ENCODE assay signal across 8 cellular contexts in the genomic region with DNA sequence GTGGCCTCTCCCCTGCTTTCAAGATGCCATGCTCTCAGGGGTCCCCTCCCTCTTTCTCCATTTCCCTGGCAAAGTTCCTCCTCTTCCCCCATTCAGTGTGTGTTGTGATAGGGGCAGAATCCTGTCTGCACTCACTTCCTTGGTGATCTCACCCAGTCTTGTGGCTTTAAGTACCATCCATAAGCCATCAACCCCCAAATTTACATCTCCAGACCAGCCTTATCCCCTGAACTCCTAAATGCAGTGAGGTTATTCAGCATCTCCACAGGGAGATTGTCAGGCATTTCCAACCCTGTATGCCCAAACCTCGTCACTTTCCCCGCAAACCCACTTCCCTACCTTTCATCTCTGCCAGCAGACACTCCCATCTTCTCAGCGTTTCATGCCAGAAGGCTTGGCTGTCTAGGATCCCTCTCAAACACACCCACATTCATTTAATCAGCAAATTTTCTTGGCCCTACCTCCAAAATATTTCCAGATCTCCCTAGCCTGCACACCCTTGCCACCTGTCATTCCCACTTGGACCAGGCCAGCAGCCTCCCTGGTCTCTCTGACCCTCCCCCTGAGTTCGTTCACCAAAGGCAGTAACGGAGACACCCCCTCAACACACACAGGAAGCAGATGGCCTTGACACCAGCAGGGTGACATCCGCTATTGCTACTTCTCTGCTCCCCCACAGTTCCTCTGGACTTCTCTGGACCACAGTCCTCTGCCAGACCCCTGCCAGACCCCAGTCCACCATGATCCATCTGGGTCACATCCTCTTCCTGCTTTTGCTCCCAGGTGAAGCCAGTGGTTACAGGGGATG. TPM values are rescaled to one million over a fixed set of nuclear protein-coding genes. Genes with fewer than 3 reads are reported as not detected.
DNase-seq lines count a peak whose midpoint lies in the region; ATAC-seq and TF ChIP-seq lines count a peak whose summit lies in the region.

A gene with protein sequence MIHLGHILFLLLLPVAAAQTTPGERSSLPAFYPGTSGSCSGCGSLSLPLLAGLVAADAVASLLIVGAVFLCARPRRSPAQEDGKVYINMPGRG (plus strand): TSS at position 676 of the 808 bp plus-strand sequence. CDS start 65 bp downstream, at position 741.

- no peaks in the 10 kb centered on the region for H3K27me3 ChIP-seq in gastroesophageal sphincter

- peak within 1 kb of the TSS in 3 of 4 donors; percentile 90 to 97 (median 93) for H3K27ac ChIP-seq in gastroesophageal sphincter

- peak; percentile 49 for DNase-seq in ELR (ENCODE audit: low read depth)
- DNase-seq in Kasumi-1 (lab: John Stamatoyannopoulos, UW): peak; percentile 92 to 93
- peak; percentile 60 for DNase-seq in activated T-cell treated with anti-CD3 and anti-CD28 coated beads, Interleukin-2, amount 50 U/mL, for 24 hours
- peak; percentile 40 for DNase-seq in stimulated activated CD4-positive, alpha-beta T cell treated with anti-CD3 and anti-CD28 coated beads, Interleukin-4, amount 100 ng/mL, for 24 hours
- DNase-seq in DMS114 treated with DMSO at 0.1 percent for 48 hours (lab: John Stamatoyannopoulos, UW; ENCODE audit: unreplicated experiment): no peak
- DNase-seq in islet precursor cell: no peak

- peak within 1 kb of the TSS; percentile 97 for H3K4me3 Mint-ChIP-seq in activated T-cell treated with anti-CD3 and anti-CD28 coated beads, Interleukin-2, amount 50 U/mL, for 24 hours

- TF ChIP-seq EP300 in gastroesophageal sphincter (IDR thresholded peaks at IDR 0.05): no peak

- H3K4me1 Mint-ChIP-seq in activated T-cell treated with anti-CD3 and anti-CD28 coated beads, Interleukin-2, amount 50 U/mL, for 24 hours (ENCODE audit: low read depth): peaks cover 62% of the 10 kb centered on the region

- no peak for ATAC-seq in gastroesophageal sphincter
- ATAC-seq in HG03159 (IDR thresholded peaks at IDR 0.05; ENCODE audit: unreplicated experiment): no peak

- H3K36me3 ChIP-seq in gastroesophageal sphincter: peaks cover 0 to 7% of the 10 kb centered on the region in 2 donors

- H3K9me3 Mint-ChIP-seq in activated T-cell treated with anti-CD3 and anti-CD28 coated beads, Interleukin-2, amount 50 U/mL, for 24 hours: no peaks in the 10 kb centered on the region

- peak within 1 kb of the TSS in 1 of 2 donors; percentile 20 for H3K4me3 ChIP-seq in gastroesophageal sphincter

- no peaks in the 10 kb centered on the region for H3K9me3 ChIP-seq in gastroesophageal sphincter

- TF ChIP-seq POLR2A in gastroesophageal sphincter (IDR thresholded peaks at IDR 0.05): no peak

- peaks cover 0 to 55% (median 25%) of the 10 kb centered on the region in 3 donors for H3K4me1 ChIP-seq in gastroesophageal sphincter

- no peak for TF ChIP-seq CTCF in gastroesophageal sphincter (IDR thresholded peaks at IDR 0.05)

- H3K36me3 Mint-ChIP-seq in activated T-cell treated with anti-CD3 and anti-CD28 coated beads, Interleukin-2, amount 50 U/mL, for 24 hours (ENCODE audit: low read depth): peaks cover 34% of the 10 kb centered on the region

- H3K27me3 Mint-ChIP-seq in activated T-cell treated with anti-CD3 and anti-CD28 coated beads, Interleukin-2, amount 50 U/mL, for 24 hours: no peaks in the 10 kb centered on the region

- H3K27ac Mint-ChIP-seq in activated T-cell treated with anti-CD3 and anti-CD28 coated beads, Interleukin-2, amount 50 U/mL, for 24 hours: peak within 1 kb of the TSS; percentile 98

- WGBS in gastroesophageal sphincter (ENCODE audit: low coverage in 1 of 2), 2 donors: 34 to 40% methylated on average over 3 to 6 of the region's 6 CpGs

RNA-seq across cellular contexts. Expression of the gene that starts here (rescaled TPM):
- total RNA-seq in gastroesophageal sphincter: 1 to 10 TPM in 3 of 4 donors, not detected in 1; 1.8 to 3.1 (median 3.0) TPM

Comparison
In these comparisons a context has a peak if more than half of its experiments do, and no peak if none do; other contexts are left out.
1. DNase-seq: peak in ELR (single experiment), Kasumi-1 (2 of 2), activated T-cell treated with anti-CD3 and anti-CD28 coated beads, Interleukin-2, amount 50 U/mL, for 24 hours (single experiment) and stimulated activated CD4-positive, alpha-beta T cell treated with anti-CD3 and anti-CD28 coated beads, Interleukin-4, amount 100 ng/mL, for 24 hours (single experiment); none in DMS114 treated with DMSO at 0.1 percent for 48 hours (single experiment) and islet precursor cell (single experiment).